ENCODE assay signal across 1 cellular context in genomic region chr19:19663292-19664120, GRCh38.
TF ChIP-seq lines count a peak whose summit lies in the region.

ATP13A1 (minus strand) TSS chr19:19663676; CDS start chr19:19663666, 10 bp downstream.

TF ChIP-seq in WTC11, 78 proteins besides CTCF, POLR2A, EP300 and RAD21 (continued from another document and continues in another):
- TF ChIP-seq USF2 (CRISPR knock-in tag; IDR thresholded peaks at IDR 0.05) (no peak; the same call in 1 of the 2 replicates), ZNF281 (CRISPR knock-in tag; IDR thresholded peaks at IDR 0.05) (no peak), NFYB (CRISPR knock-in tag; conservative IDR thresholded peaks at IDR 0.05; ENCODE audit: low read depth) (no peak), HMGA2 (CRISPR knock-in tag; IDR thresholded peaks at IDR 0.05) (no peak), NR3C1 (CRISPR knock-in tag; conservative IDR thresholded peaks at IDR 0.05; ENCODE audit: low read depth) (no peak), NR1H2 (CRISPR knock-in tag; IDR thresholded peaks at IDR 0.05) (no peak), CREM (CRISPR knock-in tag; IDR thresholded peaks at IDR 0.05) (peak; percentile 69; the same call in 1 of the 2 replicates), ETV6 (CRISPR knock-in tag; IDR thresholded peaks at IDR 0.05) (peak; percentile 83; the same call in 1 of the 2 replicates), ATF1 (CRISPR knock-in tag; IDR thresholded peaks at IDR 0.05) (no peak), SMAD4 (CRISPR knock-in tag; IDR thresholded peaks at IDR 0.05) (no peak), NFATC4 (CRISPR knock-in tag; IDR thresholded peaks at IDR 0.05) (no peak), STAT6 (CRISPR knock-in tag; conservative IDR thresholded peaks at IDR 0.05; ENCODE audit: low read depth) (0 out of 2 replicates have a peak, but pooled peaks have one; percentile 88), ZNF416 (CRISPR knock-in tag; IDR thresholded peaks at IDR 0.05) (peak; percentile 70; the same call in 1 of the 2 replicates), GRHL2 (CRISPR knock-in tag; IDR thresholded peaks at IDR 0.05; ENCODE audit: insufficient replicate concordance, severe bottlenecking) (no peak), SP1 (CRISPR knock-in tag; conservative IDR thresholded peaks at IDR 0.05) (peak; percentile 89), IRF1 (CRISPR knock-in tag; IDR thresholded peaks at IDR 0.05) (peak; percentile 40; the same call in 1 of the 2 replicates), ZMAT4 (CRISPR knock-in tag; IDR thresholded peaks at IDR 0.05) (no peak), SMAD3 (CRISPR knock-in tag; IDR thresholded peaks at IDR 0.05; ENCODE audit: borderline replicate concordance) (no peak), TEAD4 (CRISPR knock-in tag; IDR thresholded peaks at IDR 0.05) (no peak; the same call in 1 of the 2 replicates), GABPB1 (CRISPR knock-in tag; IDR thresholded peaks at IDR 0.05) (peak; percentile 59; the same call in 1 of the 2 replicates), FOXP1 (CRISPR knock-in tag; IDR thresholded peaks at IDR 0.05; ENCODE audit: borderline replicate concordance) (peak; percentile 54; the same call in 1 of the 2 replicates), TCF7 (CRISPR knock-in tag; IDR thresholded peaks at IDR 0.05; ENCODE audit: low read depth) (no peak), CBFB (CRISPR knock-in tag; IDR thresholded peaks at IDR 0.05; ENCODE audit: low read depth) (no peak), ZNF396 (CRISPR knock-in tag; IDR thresholded peaks at IDR 0.05; ENCODE audit: borderline replicate concordance) (no peak), NFE2L1 (CRISPR knock-in tag; IDR thresholded peaks at IDR 0.05) (0 out of 2 replicates have a peak, but pooled peaks have one; percentile 57), OVOL2 (CRISPR knock-in tag; IDR thresholded peaks at IDR 0.05; ENCODE audit: borderline replicate concordance) (no peak), ZNF232 (CRISPR knock-in tag; IDR thresholded peaks at IDR 0.05) (0 out of 2 replicates have a peak, but pooled peaks have one; percentile 13), USF1 (CRISPR knock-in tag; IDR thresholded peaks at IDR 0.05) (no peak), KAT7 (CRISPR knock-in tag; IDR thresholded peaks at IDR 0.05; ENCODE audit: borderline replicate concordance) (peak; percentile 73; the same call in 1 of the 2 replicates)
- TF ChIP-seq, protein P1, sequence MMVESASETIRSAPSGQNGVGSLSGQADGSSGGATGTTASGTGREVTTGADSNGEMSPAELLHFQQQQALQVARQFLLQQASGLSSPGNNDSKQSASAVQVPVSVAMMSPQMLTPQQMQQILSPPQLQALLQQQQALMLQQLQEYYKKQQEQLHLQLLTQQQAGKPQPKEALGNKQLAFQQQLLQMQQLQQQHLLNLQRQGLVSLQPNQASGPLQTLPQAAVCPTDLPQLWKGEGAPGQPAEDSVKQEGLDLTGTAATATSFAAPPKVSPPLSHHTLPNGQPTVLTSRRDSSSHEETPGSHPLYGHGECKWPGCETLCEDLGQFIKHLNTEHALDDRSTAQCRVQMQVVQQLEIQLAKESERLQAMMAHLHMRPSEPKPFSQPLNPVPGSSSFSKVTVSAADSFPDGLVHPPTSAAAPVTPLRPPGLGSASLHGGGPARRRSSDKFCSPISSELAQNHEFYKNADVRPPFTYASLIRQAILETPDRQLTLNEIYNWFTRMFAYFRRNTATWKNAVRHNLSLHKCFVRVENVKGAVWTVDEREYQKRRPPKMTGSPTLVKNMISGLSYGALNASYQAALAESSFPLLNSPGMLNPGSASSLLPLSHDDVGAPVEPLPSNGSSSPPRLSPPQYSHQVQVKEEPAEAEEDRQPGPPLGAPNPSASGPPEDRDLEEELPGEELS (CRISPR knock-in tag; IDR thresholded peaks at IDR 0.05), result peak; percentile 67
- TF ChIP-seq, protein P2, sequence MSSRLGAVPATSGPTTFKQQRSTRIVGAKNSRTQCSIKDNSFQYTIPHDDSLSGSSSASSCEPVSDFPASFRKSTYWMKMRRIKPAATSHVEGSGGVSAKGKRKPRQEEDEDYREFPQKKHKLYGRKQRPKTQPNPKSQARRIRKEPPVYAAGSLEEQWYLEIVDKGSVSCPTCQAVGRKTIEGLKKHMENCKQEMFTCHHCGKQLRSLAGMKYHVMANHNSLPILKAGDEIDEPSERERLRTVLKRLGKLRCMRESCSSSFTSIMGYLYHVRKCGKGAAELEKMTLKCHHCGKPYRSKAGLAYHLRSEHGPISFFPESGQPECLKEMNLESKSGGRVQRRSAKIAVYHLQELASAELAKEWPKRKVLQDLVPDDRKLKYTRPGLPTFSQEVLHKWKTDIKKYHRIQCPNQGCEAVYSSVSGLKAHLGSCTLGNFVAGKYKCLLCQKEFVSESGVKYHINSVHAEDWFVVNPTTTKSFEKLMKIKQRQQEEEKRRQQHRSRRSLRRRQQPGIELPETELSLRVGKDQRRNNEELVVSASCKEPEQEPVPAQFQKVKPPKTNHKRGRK (CRISPR knock-in tag; IDR thresholded peaks at IDR 0.05; ENCODE audit: borderline replicate concordance), result no peak
- TF ChIP-seq, protein P3, sequence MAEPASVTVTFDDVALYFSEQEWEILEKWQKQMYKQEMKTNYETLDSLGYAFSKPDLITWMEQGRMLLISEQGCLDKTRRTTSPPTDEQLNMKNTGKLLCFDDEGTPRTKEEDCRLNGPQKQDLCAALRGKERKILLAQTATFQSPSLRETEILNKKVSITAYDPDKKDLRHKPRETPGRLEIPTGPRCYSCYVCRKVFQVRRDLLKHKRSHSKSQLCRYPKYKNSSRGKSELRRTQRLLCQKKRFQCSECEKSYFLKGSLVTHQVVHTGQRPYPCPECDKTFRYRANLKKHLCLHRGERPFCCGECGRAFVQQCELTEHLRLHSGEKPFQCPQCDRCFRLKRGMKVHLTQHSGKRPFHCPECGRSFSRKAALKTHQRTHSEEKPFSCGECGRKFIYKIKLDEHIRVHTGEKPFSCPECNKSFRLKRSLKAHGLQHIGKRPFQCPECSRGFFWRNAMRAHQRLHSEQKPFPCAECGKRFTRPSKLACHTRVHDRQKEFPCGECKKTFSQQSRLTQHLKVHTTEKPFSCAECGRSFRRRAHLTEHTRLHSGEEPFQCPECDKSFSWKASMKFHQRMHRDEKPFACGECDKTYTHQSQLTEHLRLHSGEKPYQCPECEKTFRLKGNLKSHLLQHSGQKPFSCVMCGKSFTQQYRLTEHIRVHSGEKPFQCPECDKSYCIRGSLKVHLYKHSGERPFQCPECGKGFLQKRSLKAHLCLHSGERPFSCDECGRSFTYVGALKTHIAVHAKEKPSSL (CRISPR knock-in tag; conservative IDR thresholded peaks at IDR 0.05), result no peak
- TF ChIP-seq, protein P4, sequence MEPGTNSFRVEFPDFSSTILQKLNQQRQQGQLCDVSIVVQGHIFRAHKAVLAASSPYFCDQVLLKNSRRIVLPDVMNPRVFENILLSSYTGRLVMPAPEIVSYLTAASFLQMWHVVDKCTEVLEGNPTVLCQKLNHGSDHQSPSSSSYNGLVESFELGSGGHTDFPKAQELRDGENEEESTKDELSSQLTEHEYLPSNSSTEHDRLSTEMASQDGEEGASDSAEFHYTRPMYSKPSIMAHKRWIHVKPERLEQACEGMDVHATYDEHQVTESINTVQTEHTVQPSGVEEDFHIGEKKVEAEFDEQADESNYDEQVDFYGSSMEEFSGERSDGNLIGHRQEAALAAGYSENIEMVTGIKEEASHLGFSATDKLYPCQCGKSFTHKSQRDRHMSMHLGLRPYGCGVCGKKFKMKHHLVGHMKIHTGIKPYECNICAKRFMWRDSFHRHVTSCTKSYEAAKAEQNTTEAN (CRISPR knock-in tag; IDR thresholded peaks at IDR 0.05), result no peak
- TF ChIP-seq, protein P5, sequence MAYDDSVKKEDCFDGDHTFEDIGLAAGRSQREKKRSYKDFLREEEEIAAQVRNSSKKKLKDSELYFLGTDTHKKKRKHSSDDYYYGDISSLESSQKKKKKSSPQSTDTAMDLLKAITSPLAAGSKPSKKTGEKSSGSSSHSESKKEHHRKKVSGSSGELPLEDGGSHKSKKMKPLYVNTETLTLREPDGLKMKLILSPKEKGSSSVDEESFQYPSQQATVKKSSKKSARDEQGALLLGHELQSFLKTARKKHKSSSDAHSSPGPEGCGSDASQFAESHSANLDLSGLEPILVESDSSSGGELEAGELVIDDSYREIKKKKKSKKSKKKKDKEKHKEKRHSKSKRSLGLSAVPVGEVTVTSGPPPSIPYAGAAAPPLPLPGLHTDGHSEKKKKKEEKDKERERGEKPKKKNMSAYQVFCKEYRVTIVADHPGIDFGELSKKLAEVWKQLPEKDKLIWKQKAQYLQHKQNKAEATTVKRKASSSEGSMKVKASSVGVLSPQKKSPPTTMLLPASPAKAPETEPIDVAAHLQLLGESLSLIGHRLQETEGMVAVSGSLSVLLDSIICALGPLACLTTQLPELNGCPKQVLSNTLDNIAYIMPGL (CRISPR knock-in tag; IDR thresholded peaks at IDR 0.05), result peak; percentile 27; the same call in 1 of the 2 replicates
- TF ChIP-seq, protein P6, sequence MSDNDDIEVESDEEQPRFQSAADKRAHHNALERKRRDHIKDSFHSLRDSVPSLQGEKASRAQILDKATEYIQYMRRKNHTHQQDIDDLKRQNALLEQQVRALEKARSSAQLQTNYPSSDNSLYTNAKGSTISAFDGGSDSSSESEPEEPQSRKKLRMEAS (CRISPR knock-in tag; IDR thresholded peaks at IDR 0.05), result peak; percentile 63
